9 cellular contexts compared by ENCODE assay signal in genomic region chr16:85253127-85253941, GRCh38.
DNase-seq lines count a peak whose midpoint lies in the region; ATAC-seq and TF ChIP-seq lines count a peak whose summit lies in the region.
"Had no signal": no experiment of that assay in that cellular context is flagged by ENCODE, and none has a peak within 500 bp of the region (broad histone marks: within the 10 kb centered on the region; RNA-seq: fewer than 3 reads in every experiment).

No MANE protein-coding gene starts in this region.

- H3K4me1 ChIP-seq in breast epithelium: no peaks in the 10 kb centered on the region

- H3K36me3 Mint-ChIP-seq in activated B cell treated with CpG ODN at 0.5 μM for 24 hours (ENCODE audit: low read depth): no peaks in the 10 kb centered on the region
- H3K36me3 Mint-ChIP-seq: activated naive CD8-positive, alpha-beta T cell had no signal

- H3K36me3 ChIP-seq in breast epithelium: no peaks in the 10 kb centered on the region

- no peak for TF ChIP-seq POLR2A in breast epithelium (IDR thresholded peaks at IDR 0.05)

- H3K4me3 Mint-ChIP-seq in activated B cell treated with CpG ODN at 0.5 μM for 24 hours: no peak overlapping the region
- H3K4me3 Mint-ChIP-seq: activated naive CD8-positive, alpha-beta T cell had no signal

- CTCF ChIA-PET in activated B cell treated with CpG ODN at 0.5 μM for 24 hours (lab: Charles Lee): interaction anchor here (0.5 to 1.4 kb wide), 4 partner anchors 12 to 165 kb away, joined by 3 to 4 read pairs (median 3); no protein-coding TSS in a partner anchor

- H3K4me3 ChIP-seq in breast epithelium: no peak overlapping the region

- intact Hi-C loops in activated B cell treated with CpG ODN at 0.5 μM for 24 hours (cut with micrococcal nuclease) (no loop called here), breast epithelium (cut with DNase I; ENCODE audit: low total_unique reads) (no loop called here)

- peaks cover 21% of the 10 kb centered on the region for H3K27me3 Mint-ChIP-seq in activated B cell treated with CpG ODN at 0.5 μM for 24 hours

- H3K4me1 Mint-ChIP-seq in activated B cell treated with CpG ODN at 0.5 μM for 24 hours: no peaks in the 10 kb centered on the region

- peak; percentile 20 for TF ChIP-seq CTCF in activated B cell treated with CpG ODN at 0.5 μM for 24 hours (IDR thresholded peaks at IDR 0.05)
- peak; percentile 61 to 77 (median 67) for TF ChIP-seq CTCF in breast epithelium (IDR thresholded peaks at IDR 0.05)

- H3K9me3 ChIP-seq in breast epithelium: no peaks in the 10 kb centered on the region

- POLR2A ChIA-PET in activated B cell treated with CpG ODN at 0.5 μM for 24 hours (lab: Charles Lee): no interaction called here

- no peaks in the 10 kb centered on the region for H3K9me3 Mint-ChIP-seq in activated B cell treated with CpG ODN at 0.5 μM for 24 hours

- H3K27ac Mint-ChIP-seq in activated B cell treated with CpG ODN at 0.5 μM for 24 hours: no peak overlapping the region
- H3K27ac Mint-ChIP-seq: activated naive CD8-positive, alpha-beta T cell had no signal

- DNase-seq in GM03348 (ENCODE audit: low spot score): peak; percentile 87
- peak; percentile 97 for DNase-seq in HuH-7.5 (ENCODE audit: low spot score)
- DNase-seq in activated B cell treated with CpG ODN at 0.5 μM for 24 hours: peak; percentile 63
- DNase-seq in breast epithelium (ENCODE audit: low spot score in 2 of 2): no peak
- DNase-seq in left lobe of liver (ENCODE audit: low spot score): peak; percentile 92
- DNase-seq in stimulated activated CD4-positive, alpha-beta T cell treated with anti-CD3 and anti-CD28 coated beads, TNF-alpha, amount 100 ng/mL, for 4 hours (ENCODE audit: low read depth in 3 of 3): peak; percentile 37 to 49 (median 38)
- no peak for DNase-seq in A172 (ENCODE audit: low spot score)

- H3K27ac ChIP-seq in breast epithelium: no peak overlapping the region

- no peaks in the 10 kb centered on the region for H3K27me3 ChIP-seq in breast epithelium

- ATAC-seq in activated B cell treated with CpG ODN at 0.5 μM for 24 hours (ENCODE audit: low read depth) (peak; percentile 82), left lobe of liver (peak; percentile 83), GM18858 (IDR thresholded peaks at IDR 0.05; ENCODE audit: unreplicated experiment) (no peak)

Comparison
In these comparisons a context has a peak if more than half of its experiments do, and no peak if none do; other contexts are left out.
1. DNase-seq: peak in GM03348 (single experiment), HuH-7.5 (single experiment), activated B cell treated with CpG ODN at 0.5 μM for 24 hours (single experiment), left lobe of liver (single experiment) and stimulated activated CD4-positive, alpha-beta T cell treated with anti-CD3 and anti-CD28 coated beads, TNF-alpha, amount 100 ng/mL, for 4 hours (3 of 3); none in breast epithelium (0 of 2) and A172 (single experiment).